Comparison of ENCODE assay signal across 13 cellular contexts in the genomic region with DNA sequence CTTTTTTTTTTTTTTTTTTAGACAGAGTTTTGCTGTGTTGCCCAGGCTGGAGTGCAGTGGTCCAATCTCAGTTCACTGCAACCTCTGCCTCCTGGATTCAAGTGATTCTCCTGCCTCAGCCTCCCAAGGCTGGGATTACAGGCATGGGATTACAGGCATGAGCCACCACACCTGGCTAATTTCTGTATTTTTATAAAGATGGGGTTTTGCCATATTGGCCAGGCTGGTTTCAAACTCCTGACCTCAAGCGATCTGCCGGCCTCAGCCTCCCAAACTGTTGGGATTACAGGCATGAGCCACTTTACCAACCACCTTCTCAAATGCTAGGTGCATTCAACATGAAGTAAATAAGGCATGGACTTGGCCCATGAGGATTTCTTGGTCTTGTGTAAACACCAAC. TPM values are rescaled to one million over a fixed set of nuclear protein-coding genes. Genes with fewer than 3 reads are reported as not detected.
"Had no signal": no experiment of that assay in that cellular context is flagged by ENCODE, and none has a peak within 500 bp of the region (broad histone marks: within the 10 kb centered on the region; RNA-seq: fewer than 3 reads in every experiment).

No MANE protein-coding gene starts in this region.

RNA-seq across cellular contexts. Expression of a gene that starts 6.3 kb away (rescaled TPM):
- total RNA-seq: subcutaneous adipose tissue, temporal lobe, upper lobe of right lung, uterus, vagina had no signal

RNA-seq across cellular contexts. Expression of a gene that starts 31.5 kb away (rescaled TPM):
- total RNA-seq: subcutaneous adipose tissue, suprapubic skin, temporal lobe, thoracic aorta, thyroid gland, tibial nerve, transverse colon, upper lobe of left lung, upper lobe of right lung, ureter, urinary bladder, uterus, vagina had no signal
- polyA plus RNA-seq: urinary bladder had no signal
